ENCODE assay signal across 9 cellular contexts in the genomic region with DNA sequence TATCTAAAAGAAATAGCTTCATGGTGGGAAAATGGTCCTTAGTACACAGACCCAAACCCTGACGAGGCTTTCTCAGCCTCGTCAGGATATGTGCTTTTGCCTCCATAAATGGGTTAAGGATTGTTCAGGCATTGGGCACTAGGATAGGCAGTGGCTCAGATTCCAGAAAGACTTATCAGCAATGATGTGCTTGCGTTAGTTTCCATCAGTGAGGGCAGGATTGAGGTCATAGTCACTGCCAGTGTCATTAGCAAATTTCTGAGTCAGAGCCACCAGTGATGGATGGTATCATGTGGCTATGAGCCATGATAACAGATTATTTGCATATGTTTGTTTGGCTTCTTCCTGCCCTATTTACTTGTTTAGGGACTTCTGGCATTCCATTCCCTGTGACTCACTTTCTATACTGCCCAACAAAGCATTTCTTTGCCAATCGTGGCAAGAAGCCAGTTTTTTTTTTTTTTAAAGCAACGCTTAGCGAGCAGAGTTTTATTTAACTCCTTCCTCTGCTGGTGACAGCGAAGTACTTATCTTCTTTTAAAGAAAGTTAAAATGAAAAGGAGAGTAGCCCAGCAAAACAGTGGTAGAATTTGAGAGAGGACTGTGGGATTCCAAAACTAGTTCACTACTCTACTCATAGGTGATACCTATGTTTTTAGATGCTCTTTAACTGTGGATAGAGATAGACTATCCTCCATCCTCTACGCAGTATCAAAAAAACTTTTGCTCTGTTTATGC. TPM values are rescaled to one million over a fixed set of nuclear protein-coding genes. Genes with fewer than 3 reads are reported as not detected.
A peak's percentile ranks its signal among the peaks of the same experiment; 100 is the strongest.
DNase-seq lines count a peak whose midpoint lies in the region; ATAC-seq and TF ChIP-seq lines count a peak whose summit lies in the region.
"Had no signal": no experiment of that assay in that cellular context is flagged by ENCODE, and none has a peak within 500 bp of the region (broad histone marks: within the 10 kb centered on the region; RNA-seq: fewer than 3 reads in every experiment).

No MANE protein-coding gene starts in this region.

- peaks cover 41% of the 10 kb centered on the region for H3K4me1 ChIP-seq in SJSA1 (replicated peaks)
- H3K4me1 ChIP-seq in psoas muscle = peaks cover 67% of the 10 kb centered on the region

- WGBS in psoas muscle, 3 donors = 3 to 5% (median 3%) methylated on average over 8 of the region's 8 CpGs

- CTCF ChIA-PET in HEK293T (lab: Yijun Ruan, JAX) = interaction anchor here (0.6 to 2.3 kb wide), 3 partner anchors 70 to 365 kb away, joined by 3 to 12 read pairs (median 4); no protein-coding TSS in a partner anchor

- H3K36me3 ChIP-seq in SJSA1 = no peaks in the 10 kb centered on the region
- H3K36me3 ChIP-seq in psoas muscle (ENCODE audit: insufficient read depth in 1 of 2, low read depth in 1 of 2) = peaks cover 0 to 80% of the 10 kb centered on the region in 2 donors

- intact Hi-C loops in psoas muscle (cut with DNase I) = loop anchor here in 1 of 2 donors (2.0 kb wide), 1 partner anchor 43 kb away; no protein-coding TSS in a partner anchor

- H3K4me3 ChIP-seq in SJSA1 (no peak overlapping the region), psoas muscle (peak overlapping the region; percentile 5)

- POLR2A ChIA-PET in HEK293T (lab: Yijun Ruan, JAX) = no interaction called here

- no peaks in the 10 kb centered on the region for H3K27me3 ChIP-seq in SJSA1 (replicated peaks)
- no peaks in the 10 kb centered on the region for H3K27me3 ChIP-seq in psoas muscle (ENCODE audit: insufficient read depth in 3 of 3, low read length in 2 of 3)

- peak; percentile 89 for DNase-seq in AG20443 (ENCODE audit: low spot score)
- peak; percentile 44 for DNase-seq in HEK293T (ENCODE audit: extremely low spot score)
- DNase-seq in SJSA1 (ENCODE audit: low read depth in 1 of 2, low spot score in 2 of 2) = peak; percentile 92 to 98
- peak; percentile 71 for DNase-seq in globus pallidus (ENCODE audit: low spot score)
- DNase-seq in psoas muscle = no peak
- DNase-seq in stimulated activated CD8-positive, alpha-beta memory T cell treated with anti-CD3 and anti-CD28 coated beads, Interleukin-4, amount 100 ng/mL, for 48 hours = no peak
- no peak for DNase-seq in GDM1 (lab: John Stamatoyannopoulos, UW)
- no peak for DNase-seq in NCI-H748 (lab: John Stamatoyannopoulos, UW; ENCODE audit: unreplicated experiment)

- H3K9me3 ChIP-seq in SJSA1 (replicated peaks) = no peaks in the 10 kb centered on the region
- no peaks in the 10 kb centered on the region for H3K9me3 ChIP-seq in psoas muscle

- TF ChIP-seq CTCF in psoas muscle (IDR thresholded peaks at IDR 0.05) = no peak

- peak; percentile 85 to 92 (median 89) for ATAC-seq in psoas muscle

- H3K27ac ChIP-seq in SJSA1 = peak overlapping the region; percentile 79
- H3K27ac ChIP-seq in psoas muscle = peak overlapping the region; percentile 85
- H3K27ac ChIP-seq: HL-60 had no signal

TF ChIP-seq in HEK293T, 16 proteins besides CTCF, POLR2A, EP300 and RAD21:
- TF ChIP-seq FOXA1 (IDR thresholded peaks at IDR 0.05) (no peak), ZNF384 (IDR thresholded peaks at IDR 0.05) (peak; percentile 90), ELF4 (IDR thresholded peaks at IDR 0.05) (no peak), BHLHE40 (IDR thresholded peaks at IDR 0.05; ENCODE audit: borderline replicate concordance) (no peak), CTBP1 (IDR thresholded peaks at IDR 0.05; ENCODE audit: borderline replicate concordance) (peak; percentile 52; the same call in 1 of the 2 replicates)
- TF ChIP-seq, protein P1, sequence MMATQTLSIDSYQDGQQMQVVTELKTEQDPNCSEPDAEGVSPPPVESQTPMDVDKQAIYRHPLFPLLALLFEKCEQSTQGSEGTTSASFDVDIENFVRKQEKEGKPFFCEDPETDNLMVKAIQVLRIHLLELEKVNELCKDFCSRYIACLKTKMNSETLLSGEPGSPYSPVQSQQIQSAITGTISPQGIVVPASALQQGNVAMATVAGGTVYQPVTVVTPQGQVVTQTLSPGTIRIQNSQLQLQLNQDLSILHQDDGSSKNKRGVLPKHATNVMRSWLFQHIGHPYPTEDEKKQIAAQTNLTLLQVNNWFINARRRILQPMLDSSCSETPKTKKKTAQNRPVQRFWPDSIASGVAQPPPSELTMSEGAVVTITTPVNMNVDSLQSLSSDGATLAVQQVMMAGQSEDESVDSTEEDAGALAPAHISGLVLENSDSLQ (IDR thresholded peaks at IDR 0.05) = peak; percentile 88

RNA-seq across cellular contexts. Expression of a gene that starts 44.4 kb away (rescaled TPM):
- total RNA-seq in SJSA1 (2014; rRNA removed; shearing (Covaris generic)) = under 0.01 and 0.39 TPM in 2 replicates
- 100 to 1,000 TPM; 216 to 376 (median 312) TPM for total RNA-seq in psoas muscle
- 100 to 1,000 TPM in 1 of 3 donors, 10 to 100 TPM in 2; 24.3 to 117 (median 97.4) TPM for polyA plus RNA-seq in psoas muscle

Comparison
In these comparisons a context has a peak if more than half of its experiments do, and no peak if none do; other contexts are left out.
1. DNase-seq: peak in AG20443 (single experiment), HEK293T (single experiment), SJSA1 (2 of 2) and globus pallidus (single experiment); none in psoas muscle (0 of 2), stimulated activated CD8-positive, alpha-beta memory T cell treated with anti-CD3 and anti-CD28 coated beads, Interleukin-4, amount 100 ng/mL, for 48 hours (single experiment), GDM1 (single experiment) and NCI-H748 (single experiment).
2. RNA of a gene that starts 44.4 kb away (total RNA-seq): 216 to 376 TPM in psoas muscle; under 0.01 to 0.39 TPM in SJSA1; every median in the first group is over 100 times any median in the second.